ENCODE assay signal across 15 cellular contexts in the genomic region with DNA sequence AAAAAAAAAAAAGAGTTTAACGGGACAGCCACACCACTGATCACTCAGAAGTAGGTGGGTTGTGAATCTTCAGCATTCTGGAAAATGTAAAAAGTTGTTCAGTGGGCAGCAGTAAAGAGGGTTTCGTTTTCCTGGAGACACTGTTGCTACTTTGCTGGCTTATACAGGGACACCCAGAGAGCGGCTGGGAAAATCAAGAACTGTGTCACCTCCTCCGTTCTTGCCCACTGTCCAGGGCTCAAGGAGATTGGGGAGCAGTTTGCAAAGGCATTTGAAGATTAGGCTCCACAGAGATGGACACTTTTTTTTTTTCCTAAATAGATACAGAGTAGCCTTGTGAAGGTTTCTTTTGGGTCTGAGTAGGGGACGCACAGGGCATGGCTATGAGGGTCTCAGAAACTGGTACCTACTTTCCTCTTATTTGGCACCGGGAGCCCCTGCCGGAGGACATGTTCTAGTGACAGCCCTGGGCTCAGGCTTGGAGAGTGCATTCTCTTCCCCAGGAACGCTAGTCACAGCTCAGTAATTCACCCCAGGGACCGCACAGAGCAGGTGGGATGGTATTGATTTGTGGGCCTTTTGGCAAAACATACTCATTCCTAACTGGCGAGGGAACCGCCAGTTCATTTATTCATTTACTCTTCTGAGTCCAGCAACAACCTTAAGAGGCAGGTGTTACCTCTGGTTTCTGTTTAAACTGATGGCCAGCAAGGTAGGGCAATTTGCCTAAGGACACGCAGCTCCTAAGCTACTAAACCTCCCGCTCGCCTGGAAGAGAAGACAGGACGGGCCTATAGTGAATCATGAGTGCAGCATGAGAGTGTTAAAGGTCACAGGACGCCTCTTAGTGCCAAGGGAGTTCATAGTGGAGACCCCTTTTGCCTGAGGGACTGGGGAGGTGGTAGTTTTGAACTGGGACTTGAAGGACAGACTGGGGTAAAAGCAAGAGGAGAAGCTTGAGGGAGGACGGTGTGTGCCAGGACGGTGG. TPM values are rescaled to one million over a fixed set of nuclear protein-coding genes. Genes with fewer than 3 reads are reported as not detected.
DNase-seq lines count a peak whose midpoint lies in the region; ATAC-seq and TF ChIP-seq lines count a peak whose summit lies in the region.
"Had no signal": no experiment of that assay in that cellular context is flagged by ENCODE, and none has a peak within 500 bp of the region (broad histone marks: within the 10 kb centered on the region; RNA-seq: fewer than 3 reads in every experiment).

No MANE protein-coding gene starts in this region.

- no peak overlapping the region for H3K9ac ChIP-seq in neuronal stem cell (ENCODE audit: low read depth, low read length, poor library complexity)

- no peak overlapping the region for H3K4me2 ChIP-seq in neuronal stem cell (ENCODE audit: insufficient read depth, low read length, poor library complexity, severe bottlenecking)

- H3K4ac ChIP-seq in neuronal stem cell (ENCODE audit: low read length) = no peak overlapping the region

- H3K9me3 ChIP-seq in neuronal stem cell (replicated peaks in 1 of 2; ENCODE audit: control insufficient read depth in 2 of 2, insufficient read depth in 1 of 2, low read depth in 1 of 2, low read length in 2 of 2) (no peaks in the 10 kb centered on the region), transverse colon (no peaks in the 10 kb centered on the region)
- H3K9me3 ChIP-seq: ascending aorta, tibial nerve had no signal

- peaks cover 2 to 4% of the 10 kb centered on the region in 2 donors for H3K4me1 ChIP-seq in neuronal stem cell (ENCODE audit: control insufficient read depth in 2 of 2, insufficient read depth in 1 of 2, low read depth in 1 of 2, low read length in 2 of 2)
- no peaks in the 10 kb centered on the region for H3K4me1 ChIP-seq in transverse colon
- H3K4me1 ChIP-seq: ascending aorta had no signal

- H3K4me3 ChIP-seq in neuronal stem cell (ENCODE audit: low read length in 2 of 2) = no peak overlapping the region
- no peak overlapping the region for H3K4me3 ChIP-seq in transverse colon
- H3K4me3 ChIP-seq: ascending aorta, skin epidermis, tibial nerve had no signal

- no peak overlapping the region for H3K14ac ChIP-seq in neuronal stem cell (ENCODE audit: low read length)

- H3K27me3 ChIP-seq in neuronal stem cell (ENCODE audit: control insufficient read depth in 3 of 3, insufficient read depth in 3 of 3, low read depth in 1 of 3, low read length in 3 of 3) (no peaks in the 10 kb centered on the region), transverse colon (no peaks in the 10 kb centered on the region)
- H3K27me3 ChIP-seq: ascending aorta, tibial nerve had no signal

- no peak for TF ChIP-seq EP300 in transverse colon (IDR thresholded peaks at IDR 0.05; ENCODE audit: low read depth)

- H3K79me1 ChIP-seq in neuronal stem cell (ENCODE audit: low read depth, low read length) = no peaks in the 10 kb centered on the region

- H2BK5ac ChIP-seq in neuronal stem cell (ENCODE audit: low read length) = no peak overlapping the region

- peak; percentile 21 for DNase-seq in DMS 273 (lab: John Stamatoyannopoulos, UW; ENCODE audit: unreplicated experiment)
- DNase-seq in DMS 273 treated with DMSO at 0.1 percent for 48 hours (lab: John Stamatoyannopoulos, UW) = no peak
- DNase-seq in NCI-H187 treated with DMSO at 0.1 percent for 48 hours (lab: John Stamatoyannopoulos, UW) = peak; percentile 85
- peak; percentile 78 for DNase-seq in SHP77 treated with DMSO at 0.1 percent for 48 hours (lab: John Stamatoyannopoulos, UW)
- DNase-seq in neuronal stem cell (ENCODE audit: low spot score) = no peak
- DNase-seq in transverse colon = no peak
- no peak for DNase-seq in MV-4-11 (lab: John Stamatoyannopoulos, UW)
- DNase-seq: activated CD8-positive, alpha-beta memory T cell treated with anti-CD3 and anti-CD28 coated beads, Interleukin-2, amount 50 U/mL, for 4 hours; effector memory CD4-positive, alpha-beta T cell; H7 had no signal

- no peak overlapping the region for H4K8ac ChIP-seq in neuronal stem cell (ENCODE audit: low read depth, low read length)

- H3K23ac ChIP-seq in neuronal stem cell (ENCODE audit: low read depth, low read length, poor library complexity) = no peak overlapping the region

- in situ Hi-C loops in transverse colon (cut with MboI; ENCODE audit: low pct_ligation_motif_present in 1 of 4, low pct_unique_long_range_greater_than_20kb in 1 of 4, low sequenced_read_pairs in 3 of 4) = no loop called here

- peak overlapping the region; percentile 11 for H2AK5ac ChIP-seq in neuronal stem cell (ENCODE audit: low read depth, low read length)

- no peak overlapping the region for H3K27ac ChIP-seq in neuronal stem cell (replicated peaks; ENCODE audit: low read length)
- H3K27ac ChIP-seq in transverse colon = no peak overlapping the region
- H3K27ac ChIP-seq: 22Rv1, ascending aorta, skin epidermis, tibial nerve had no signal

- ATAC-seq in HG02759 (IDR thresholded peaks at IDR 0.05; ENCODE audit: unreplicated experiment) = no peak

- H4K91ac ChIP-seq in neuronal stem cell (ENCODE audit: low read depth, low read length, poor library complexity) = no peak overlapping the region

- no peak overlapping the region for H2AFZ ChIP-seq in neuronal stem cell (ENCODE audit: low read length)

- WGBS in neuronal stem cell (ENCODE audit: extremely low coverage in 2 of 2, insufficient read length in 2 of 2, insufficient replicate concordance in 1 of 2), 2 donors = no CpG with 5 or more reads among the region's 18 CpGs
- 82 to 86% methylated on average over 9 to 18 of the region's 18 CpGs for WGBS in transverse colon (ENCODE audit: low coverage in 1 of 2), 2 donors

- no peak for TF ChIP-seq POLR2A in transverse colon (IDR thresholded peaks at IDR 0.05)

- peak overlapping the region; percentile 39 for H3K18ac ChIP-seq in neuronal stem cell (ENCODE audit: low read length)

- H3K36me3 ChIP-seq in neuronal stem cell (replicated peaks in 1 of 2; ENCODE audit: control insufficient read depth in 2 of 2, insufficient read depth in 2 of 2, low read length in 2 of 2) = no peaks in the 10 kb centered on the region
- no peaks in the 10 kb centered on the region for H3K36me3 ChIP-seq in transverse colon
- H3K36me3 ChIP-seq: ascending aorta had no signal

- H2BK15ac ChIP-seq in neuronal stem cell (ENCODE audit: low read length) = no peak overlapping the region

- no peak for TF ChIP-seq CTCF in transverse colon (IDR thresholded peaks at IDR 0.05)

- H2BK120ac ChIP-seq in neuronal stem cell (ENCODE audit: low read depth, low read length) = no peak overlapping the region

- intact Hi-C loops in transverse colon (cut with DNase I; ENCODE audit: low total_unique reads) = no loop called here

- no peak overlapping the region for H2BK12ac ChIP-seq in neuronal stem cell (ENCODE audit: low read length)

RNA-seq across cellular contexts. Expression of a gene that starts 53.1 kb away (rescaled TPM):
- polyA plus RNA-seq in neuronal stem cell (2013, experiment 1 of 2) = 10.7 TPM
- polyA plus RNA-seq in neuronal stem cell (2013, experiment 2 of 2) = 9.6 TPM
- 100 to 1,000 TPM in 3 of 4 donors, 10 to 100 TPM in 1; 88.9 to 221 (median 129) TPM for total RNA-seq in transverse colon

Comparison
In these comparisons a context has a peak if more than half of its experiments do, and no peak if none do; other contexts are left out.
1. DNase-seq: peak in DMS 273 (single experiment), NCI-H187 treated with DMSO at 0.1 percent for 48 hours (single experiment) and SHP77 treated with DMSO at 0.1 percent for 48 hours (single experiment); none in DMS 273 treated with DMSO at 0.1 percent for 48 hours (single experiment), neuronal stem cell (single experiment), transverse colon (single experiment) and MV-4-11 (single experiment).